In the genomic region with DNA sequence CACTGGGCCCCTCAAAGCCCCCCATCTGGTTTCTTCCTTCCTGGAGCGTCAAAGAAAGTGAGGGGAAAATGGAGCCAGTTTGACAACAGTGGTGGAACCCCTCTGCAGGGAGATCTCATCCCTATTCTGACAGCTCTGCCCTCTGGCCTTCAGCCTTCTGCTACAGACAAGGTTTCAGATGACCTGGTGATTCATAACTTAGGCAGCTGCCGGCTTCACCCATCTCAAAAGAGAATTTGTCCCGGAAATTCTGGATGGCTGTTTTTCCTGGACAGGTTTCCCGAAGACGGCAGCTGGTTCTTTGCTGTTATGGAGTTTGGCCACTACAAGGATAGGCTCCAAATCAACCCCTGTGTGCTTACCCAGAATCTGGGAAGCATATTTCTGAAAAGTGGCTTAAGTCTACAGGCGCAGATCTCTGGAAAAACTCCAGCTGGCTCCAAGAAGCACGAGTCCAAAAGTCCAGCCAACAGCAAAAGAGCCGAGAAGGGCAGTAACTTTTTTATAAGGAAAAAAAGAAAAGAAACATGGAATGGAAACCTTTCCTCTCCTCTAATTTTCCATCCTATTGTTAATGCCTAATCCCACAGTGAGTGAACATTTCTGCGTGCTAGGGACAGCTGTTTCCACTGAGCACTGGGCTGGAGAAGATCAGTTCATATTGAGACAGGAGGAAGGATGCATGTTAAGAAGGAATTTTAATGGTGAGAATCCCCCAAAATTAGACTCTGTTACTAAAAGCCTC, we compare ENCODE assay signal across 8 cellular contexts. TPM values are rescaled to one million over a fixed set of nuclear protein-coding genes. Genes with fewer than 3 reads are reported as not detected.
DNase-seq lines count a peak whose midpoint lies in the region; ATAC-seq and TF ChIP-seq lines count a peak whose summit lies in the region.

No MANE protein-coding gene starts in this region.

- intact Hi-C loops in lower lobe of right lung (cut with DNase I) = no loop called here

- TF ChIP-seq CTCF in choroid plexus epithelial cell (conservative IDR thresholded peaks at IDR 0.05; ENCODE audit: low read depth, low read length) (no peak), lower lobe of right lung (IDR thresholded peaks at IDR 0.05) (no peak), BE2C (IDR thresholded peaks at IDR 0.05; ENCODE audit: low read depth, low read length) (no peak)

- H3K27me3 ChIP-seq in lower lobe of right lung (ENCODE audit: low read depth) (no peaks in the 10 kb centered on the region), BE2C (no peaks in the 10 kb centered on the region)

- DNase-seq in choroid plexus epithelial cell (ENCODE audit: low read depth) (peak; percentile 81), lower lobe of right lung (no peak), BE2C (no peak), DMS153 (lab: John Stamatoyannopoulos, UW) (no peak)

- 11% methylated on average over 9 of the region's 9 CpGs for WGBS in urinary bladder

- H3K36me3 ChIP-seq in lower lobe of right lung (no peaks in the 10 kb centered on the region), urinary bladder (ENCODE audit: insufficient read depth) (no peaks in the 10 kb centered on the region), BE2C (no peaks in the 10 kb centered on the region)

- ATAC-seq in HG03354 (IDR thresholded peaks at IDR 0.05; ENCODE audit: poor library complexity, severe bottlenecking, unreplicated experiment) (peak; percentile 17), lower lobe of right lung (peak; percentile 72 to 76), HG02973 (IDR thresholded peaks at IDR 0.05; ENCODE audit: unreplicated experiment) (no peak), GM21367 (IDR thresholded peaks at IDR 0.05; ENCODE audit: unreplicated experiment) (no peak)

- H3K9me3 ChIP-seq in lower lobe of right lung (no peaks in the 10 kb centered on the region), BE2C (no peaks in the 10 kb centered on the region)

- H3K4me1 ChIP-seq in lower lobe of right lung (peaks cover 36% of the 10 kb centered on the region), urinary bladder (ENCODE audit: insufficient read depth) (no peaks in the 10 kb centered on the region), BE2C (peaks cover 10% of the 10 kb centered on the region)

- H3K27ac ChIP-seq in lower lobe of right lung = peak overlapping the region; percentile 87
- peak overlapping the region; percentile 66 for H3K27ac ChIP-seq in urinary bladder (ENCODE audit: low read depth)

- H3K4me3 ChIP-seq in choroid plexus epithelial cell (ENCODE audit: low read depth, low read length) (no peak overlapping the region), lower lobe of right lung (peak overlapping the region; percentile 8), urinary bladder (ENCODE audit: low read depth, low read length) (no peak overlapping the region), BE2C (ENCODE audit: low read depth, low read length) (no peak overlapping the region)

RNA-seq across cellular contexts. Expression of a gene that starts 54.5 kb away (rescaled TPM):
- total RNA-seq in lower lobe of right lung (13.6 TPM), urinary bladder (2.9 TPM)
- 3.3 TPM for polyA plus RNA-seq in urinary bladder
- polyA plus RNA-seq in BE2C (2012; ENCODE audit: insufficient read depth, insufficient read length, low read depth) = not detected

Comparison
In these comparisons a context has a peak if more than half of its experiments do, and no peak if none do; other contexts are left out.
1. ATAC-seq: peak in HG03354 (single experiment) and lower lobe of right lung (2 of 2); none in HG02973 (single experiment) and GM21367 (single experiment).